Comparison of ENCODE assay signal across 9 cellular contexts in genomic region chr13:40116008-40116407, GRCh38.
DNase-seq lines count a peak whose midpoint lies in the region; ATAC-seq, FAIRE-seq and TF ChIP-seq lines count a peak whose summit lies in the region.
"Had no signal": no experiment of that assay in that cellular context is flagged by ENCODE, and none has a peak within 500 bp of the region (broad histone marks: within the 10 kb centered on the region; RNA-seq: fewer than 3 reads in every experiment).

No MANE protein-coding gene starts in this region.

- H3K9me3 ChIP-seq in sigmoid colon: no peaks in the 10 kb centered on the region
- H3K9me3 ChIP-seq: BLaER1 had no signal

- H3K4me1 Mint-ChIP-seq in activated CD8-positive, alpha-beta memory T cell treated with anti-CD3 and anti-CD28 coated beads, Interleukin-2, amount 10 ng/mL, durations not matched to agents 7 days and 5 days: peaks cover 20% of the 10 kb centered on the region
- peaks cover 16% of the 10 kb centered on the region for H3K4me1 Mint-ChIP-seq in activated CD8-positive, alpha-beta T cell treated with anti-CD3 and anti-CD28 coated beads, Interleukin-2, amount 10 ng/mL, durations not matched to agents 7 days and 5 days (ENCODE audit: low read depth)

- no peak overlapping the region for H3K4me3 ChIP-seq in sigmoid colon
- H3K4me3 ChIP-seq: BLaER1 had no signal

- H3K27me3 ChIP-seq in foreskin keratinocyte: no peaks in the 10 kb centered on the region
- H3K27me3 ChIP-seq in sigmoid colon: no peaks in the 10 kb centered on the region
- H3K27me3 ChIP-seq: BLaER1 had no signal

- CTCF ChIA-PET in activated CD8-positive, alpha-beta memory T cell treated with anti-CD3 and anti-CD28 coated beads, Interleukin-2, amount 10 ng/mL, durations not matched to agents 7 days and 5 days (lab: Charles Lee): interaction anchor here (0.9 to 1.0 kb wide), 2 partner anchors 12 to 70 kb away, joined by 3 to 4 read pairs; no protein-coding TSS in a partner anchor
- CTCF ChIA-PET in activated CD8-positive, alpha-beta T cell treated with anti-CD3 and anti-CD28 coated beads, Interleukin-2, amount 10 ng/mL, durations not matched to agents 7 days and 5 days (lab: Charles Lee): no interaction called here

- no peak for TF ChIP-seq EP300 in sigmoid colon (IDR thresholded peaks at IDR 0.05)

- peak overlapping the region; percentile 91 for H3K27ac ChIP-seq in foreskin keratinocyte
- peak overlapping the region; percentile 21 to 40 (median 29) for H3K27ac ChIP-seq in sigmoid colon
- H3K27ac ChIP-seq: BLaER1 had no signal

- ATAC-seq in activated CD8-positive, alpha-beta memory T cell treated with anti-CD3 and anti-CD28 coated beads, Interleukin-2, amount 10 ng/mL, durations not matched to agents 7 days and 5 days: peak; percentile 95
- ATAC-seq in HG03558 (IDR thresholded peaks at IDR 0.05; ENCODE audit: extremely low read depth, unreplicated experiment) (peak; percentile 90), foreskin keratinocyte (peak; percentile 81), GM19328 (IDR thresholded peaks at IDR 0.05; ENCODE audit: unreplicated experiment) (no peak)
- ATAC-seq in activated CD8-positive, alpha-beta T cell treated with anti-CD3 and anti-CD28 coated beads, Interleukin-2, amount 10 ng/mL, durations not matched to agents 7 days and 5 days: peak; percentile 58

- peak overlapping the region; percentile 85 for H3K27ac Mint-ChIP-seq in activated CD8-positive, alpha-beta memory T cell treated with anti-CD3 and anti-CD28 coated beads, Interleukin-2, amount 10 ng/mL, durations not matched to agents 7 days and 5 days
- no peak overlapping the region for H3K27ac Mint-ChIP-seq in activated CD8-positive, alpha-beta T cell treated with anti-CD3 and anti-CD28 coated beads, Interleukin-2, amount 10 ng/mL, durations not matched to agents 7 days and 5 days

- no peak for FAIRE-seq in frontal cortex (lab: Jason Lieb, UNC)

- POLR2A ChIA-PET in activated CD8-positive, alpha-beta T cell treated with anti-CD3 and anti-CD28 coated beads, Interleukin-2, amount 10 ng/mL, durations not matched to agents 7 days and 5 days (lab: Charles Lee): interaction anchor here (1.5 kb wide), 1 partner anchor 72 kb away, joined by 6 read pairs; no protein-coding TSS in a partner anchor

- TF ChIP-seq CTCF in foreskin keratinocyte (conservative IDR thresholded peaks at IDR 0.05) (no peak), sigmoid colon (IDR thresholded peaks at IDR 0.05) (no peak)

- peaks cover 9% of the 10 kb centered on the region for H3K9me3 Mint-ChIP-seq in activated CD8-positive, alpha-beta memory T cell treated with anti-CD3 and anti-CD28 coated beads, Interleukin-2, amount 10 ng/mL, durations not matched to agents 7 days and 5 days (ENCODE audit: low read depth)
- peaks cover 10% of the 10 kb centered on the region for H3K9me3 Mint-ChIP-seq in activated CD8-positive, alpha-beta T cell treated with anti-CD3 and anti-CD28 coated beads, Interleukin-2, amount 10 ng/mL, durations not matched to agents 7 days and 5 days (ENCODE audit: insufficient read depth)

- no peaks in the 10 kb centered on the region for H3K36me3 ChIP-seq in sigmoid colon
- H3K36me3 ChIP-seq: BLaER1 had no signal

- peaks cover 4% of the 10 kb centered on the region for H3K4me1 ChIP-seq in foreskin keratinocyte
- H3K4me1 ChIP-seq in sigmoid colon: no peaks in the 10 kb centered on the region
- H3K4me1 ChIP-seq: BLaER1 had no signal

- WGBS in sigmoid colon, 2 donors: 8 to 51% methylated on average over 6 of the region's 6 CpGs

- H3K4me3 Mint-ChIP-seq in activated CD8-positive, alpha-beta memory T cell treated with anti-CD3 and anti-CD28 coated beads, Interleukin-2, amount 10 ng/mL, durations not matched to agents 7 days and 5 days: no peak overlapping the region
- H3K4me3 Mint-ChIP-seq in activated CD8-positive, alpha-beta T cell treated with anti-CD3 and anti-CD28 coated beads, Interleukin-2, amount 10 ng/mL, durations not matched to agents 7 days and 5 days: no peak overlapping the region

- peak; percentile 78 for DNase-seq in activated CD8-positive, alpha-beta memory T cell treated with anti-CD3 and anti-CD28 coated beads, Interleukin-2, amount 10 ng/mL, durations not matched to agents 7 days and 5 days
- DNase-seq in activated CD8-positive, alpha-beta memory T cell treated with anti-CD3 and anti-CD28 coated beads, Interleukin-2, amount 50 U/mL, for 48 hours: no peak
- DNase-seq in activated CD8-positive, alpha-beta T cell treated with anti-CD3 and anti-CD28 coated beads, Interleukin-2, amount 10 ng/mL, durations not matched to agents 7 days and 5 days: peak; percentile 46
- DNase-seq in foreskin keratinocyte: peak; percentile 74 to 86
- DNase-seq in sigmoid colon: no peak
- no peak for DNase-seq in frontal cortex (ENCODE audit: low spot score in 2 of 2)

- intact Hi-C loops in sigmoid colon (cut with DNase I): no loop called here

- TF ChIP-seq POLR2A in sigmoid colon (IDR thresholded peaks at IDR 0.05): no peak

- H3K36me3 Mint-ChIP-seq in activated CD8-positive, alpha-beta memory T cell treated with anti-CD3 and anti-CD28 coated beads, Interleukin-2, amount 10 ng/mL, durations not matched to agents 7 days and 5 days: peaks cover 8% of the 10 kb centered on the region
- peaks cover 7% of the 10 kb centered on the region for H3K36me3 Mint-ChIP-seq in activated CD8-positive, alpha-beta T cell treated with anti-CD3 and anti-CD28 coated beads, Interleukin-2, amount 10 ng/mL, durations not matched to agents 7 days and 5 days (ENCODE audit: low read depth)

- H3K27me3 Mint-ChIP-seq in activated CD8-positive, alpha-beta memory T cell treated with anti-CD3 and anti-CD28 coated beads, Interleukin-2, amount 10 ng/mL, durations not matched to agents 7 days and 5 days: no peaks in the 10 kb centered on the region
- no peaks in the 10 kb centered on the region for H3K27me3 Mint-ChIP-seq in activated CD8-positive, alpha-beta T cell treated with anti-CD3 and anti-CD28 coated beads, Interleukin-2, amount 10 ng/mL, durations not matched to agents 7 days and 5 days (ENCODE audit: low read depth)

Comparison
In these comparisons a context has a peak if more than half of its experiments do, and no peak if none do; other contexts are left out.
1. DNase-seq: peak in activated CD8-positive, alpha-beta memory T cell treated with anti-CD3 and anti-CD28 coated beads, Interleukin-2, amount 10 ng/mL, durations not matched to agents 7 days and 5 days (single experiment), activated CD8-positive, alpha-beta T cell treated with anti-CD3 and anti-CD28 coated beads, Interleukin-2, amount 10 ng/mL, durations not matched to agents 7 days and 5 days (single experiment) and foreskin keratinocyte (2 of 2); none in activated CD8-positive, alpha-beta memory T cell treated with anti-CD3 and anti-CD28 coated beads, Interleukin-2, amount 50 U/mL, for 48 hours (single experiment), sigmoid colon (single experiment) and frontal cortex (0 of 2).